Comparison of ENCODE assay signal across 8 cellular contexts in genomic region chrX:149950681-149951080, GRCh38. TPM values are rescaled to one million over a fixed set of nuclear protein-coding genes. Genes with fewer than 3 reads are reported as not detected.
A peak's percentile ranks its signal among the peaks of the same experiment; 100 is the strongest.
DNase-seq lines count a peak whose midpoint lies in the region; ATAC-seq, FAIRE-seq and TF ChIP-seq lines count a peak whose summit lies in the region.

No MANE protein-coding gene starts in this region.

- no peaks in the 10 kb centered on the region for H3K79me1 ChIP-seq in trophoblast cell (ENCODE audit: low read length)

- H2AFZ ChIP-seq in trophoblast cell (ENCODE audit: insufficient read depth, low read length, poor library complexity) = no peak overlapping the region

- H2BK12ac ChIP-seq in trophoblast cell (ENCODE audit: low read length) = no peak overlapping the region

- no peak overlapping the region for H3K27ac Mint-ChIP-seq in endothelial cell (ENCODE audit: unreplicated experiment)

- TF ChIP-seq EP300 in A549 (IDR thresholded peaks at IDR 0.05) = no peak

- no peaks in the 10 kb centered on the region for H3K9me3 ChIP-seq in A549
- no peaks in the 10 kb centered on the region for H3K9me3 ChIP-seq in trophoblast cell (ENCODE audit: insufficient read depth, low read depth, low read length)

- H3K27ac ChIP-seq in A549 (no peak overlapping the region), trophoblast cell (ENCODE audit: low read depth, low read length) (no peak overlapping the region)

- no peak overlapping the region for H4K91ac ChIP-seq in trophoblast cell (ENCODE audit: low read depth, low read length)

- peak; percentile 61 for TF ChIP-seq CTCF in A549 (IDR thresholded peaks at IDR 0.05)
- no peak for TF ChIP-seq CTCF in GM10248 (IDR thresholded peaks at IDR 0.05; ENCODE audit: control extremely low read depth, extremely low read depth, low read depth, missing control alignments)
- peak; percentile 25 for TF ChIP-seq CTCF in endothelial cell (IDR thresholded peaks at IDR 0.05; ENCODE audit: unreplicated experiment)

- CTCF ChIA-PET in A549 (lab: Yijun Ruan, JAX) = interaction anchor here (0.6 to 3.0 kb wide), 15 partner anchors 10 to 768 kb away, joined by 3 to 13 read pairs (median 4); partner anchors contain the start of gene MAMLD1
- CTCF ChIA-PET in GM10248 (lab: Yijun Ruan, JAX) = no interaction called here

- no peak overlapping the region for H3K23ac ChIP-seq in trophoblast cell (ENCODE audit: low read length)

- no peak overlapping the region for H3K14ac ChIP-seq in trophoblast cell (ENCODE audit: low read length)

- no peak overlapping the region for H3K4me3 Mint-ChIP-seq in endothelial cell (ENCODE audit: unreplicated experiment)

- FAIRE-seq in A549 (lab: Jason Lieb, UNC) = no peak

- H3K18ac ChIP-seq in trophoblast cell (ENCODE audit: low read length) = no peak overlapping the region

- H3K27me3 ChIP-seq in trophoblast cell (ENCODE audit: insufficient read depth, low read length) = no peaks in the 10 kb centered on the region

- H3K36me3 ChIP-seq in trophoblast cell (ENCODE audit: control insufficient read depth in 1 of 2, insufficient read depth in 2 of 2, low read length in 2 of 2) = peaks cover 3 to 5% of the 10 kb centered on the region in 2 experiments

- no peak overlapping the region for H3K4ac ChIP-seq in trophoblast cell (ENCODE audit: low read depth, low read length)

- no peak overlapping the region for H3K4me2 ChIP-seq in A549
- no peak overlapping the region for H3K4me2 ChIP-seq in trophoblast cell (ENCODE audit: low read length)

- H3K27me3 Mint-ChIP-seq in endothelial cell (ENCODE audit: unreplicated experiment) = peaks cover 1% of the 10 kb centered on the region

- TF ChIP-seq RAD21 in A549 (conservative IDR thresholded peaks at IDR 0.05 in 1 of 2, IDR thresholded peaks at IDR 0.05 in 1 of 2) = peak; percentile 54 to 64

- H4K8ac ChIP-seq in trophoblast cell (ENCODE audit: low read depth, low read length) = no peak overlapping the region

- H3K9ac ChIP-seq in trophoblast cell (ENCODE audit: low read length) = no peak overlapping the region

- no peaks in the 10 kb centered on the region for H3K79me2 ChIP-seq in trophoblast cell (ENCODE audit: control insufficient read depth, insufficient read depth, low read length, poor library complexity)

- no peak overlapping the region for H4K12ac ChIP-seq in trophoblast cell (ENCODE audit: low read depth, low read length)

- no peaks in the 10 kb centered on the region for H3K9me3 Mint-ChIP-seq in endothelial cell (ENCODE audit: unreplicated experiment)

- no peak for TF ChIP-seq POLR2A in A549 (IDR thresholded peaks at IDR 0.05; ENCODE audit: low read length)

- no peak overlapping the region for H2AK5ac ChIP-seq in trophoblast cell (ENCODE audit: low read length)

- ATAC-seq in A549 (peak; percentile 63 to 82; a peak in 4 of 6 replicates), GM19351 (IDR thresholded peaks at IDR 0.05; ENCODE audit: unreplicated experiment) (no peak)

- peaks cover 2% of the 10 kb centered on the region for H3K4me1 Mint-ChIP-seq in endothelial cell (ENCODE audit: unreplicated experiment)

- H2BK120ac ChIP-seq in trophoblast cell (ENCODE audit: insufficient read depth, low read length, poor library complexity) = no peak overlapping the region

- 7% methylated on average over 1 of the region's 1 CpG for WGBS in A549 (ENCODE audit: missing lambda C conversion rate)
- WGBS in trophoblast cell (ENCODE audit: extremely low coverage, insufficient coverage, insufficient read length) = no CpG with 5 or more reads among the region's 1 CpG

- H3K4me3 ChIP-seq in A549 (no peak overlapping the region), trophoblast cell (ENCODE audit: low read depth, low read length) (no peak overlapping the region)

- H3K4me1 ChIP-seq in A549 (no peaks in the 10 kb centered on the region), trophoblast cell (ENCODE audit: control insufficient read depth in 1 of 2, insufficient read depth in 2 of 2, low read length in 2 of 2) (no peaks in the 10 kb centered on the region)

- H3K36me3 Mint-ChIP-seq in endothelial cell (ENCODE audit: low read depth, unreplicated experiment) = peaks cover 9% of the 10 kb centered on the region

- POLR2A ChIA-PET in A549 (lab: Yijun Ruan, JAX) (interaction anchor here (0.5 to 1.6 kb wide), 2 partner anchors 10 to 768 kb away, joined by 4 read pairs; no protein-coding TSS in a partner anchor), GM10248 (lab: Yijun Ruan, JAX) (no interaction called here)

- no peak overlapping the region for H2BK5ac ChIP-seq in trophoblast cell (ENCODE audit: low read depth, low read length, poor library complexity)

- DNase-seq in A549 (ENCODE audit: low read depth in 1 of 2, low spot score in 1 of 2) (peak; percentile 40 to 55), GM10248 (ENCODE audit: extremely low spot score) (peak; percentile 13), NCI-H69 (lab: John Stamatoyannopoulos, UW) (peak; percentile 19), endothelial cell (ENCODE audit: low spot score) (no peak), trophoblast cell (peak; percentile 32 to 64), HK-2 (ENCODE audit: unreplicated experiment) (no peak)
- DNase-seq in activated CD4-positive, alpha-beta T cell treated with anti-CD3 and anti-CD28 coated beads for 48 hours = no peak

TF ChIP-seq in A549, 52 proteins besides CTCF, POLR2A, EP300 and RAD21:
- TF ChIP-seq MAZ (IDR thresholded peaks at IDR 0.05; ENCODE audit: borderline replicate concordance, low read depth, low read length) = no peak
- TF ChIP-seq SMC3 (IDR thresholded peaks at IDR 0.05) = peak; percentile 55
- no peak for TF ChIP-seq ZSCAN20 (CRISPR knock-in tag; IDR thresholded peaks at IDR 0.05)

RNA-seq across cellular contexts. Expression of gene EOLA2, which starts 12.4 kb away (rescaled TPM):
- 60.9 and 61.7 TPM in 2 replicates for polyA plus RNA-seq in A549 (2011; rRNA removed)
- 53.2 and 55.3 TPM in 2 replicates for polyA plus RNA-seq in A549 (2012; cell fraction: cytosol; rRNA removed)
- polyA plus RNA-seq in A549 (2012; cell fraction: nucleus; rRNA removed) = 55.8 and 57.6 TPM in 2 replicates
- polyA plus RNA-seq in A549 (2017; fragmentation: RNase III; extraction: RNeasy Plus Mini Kit Qiagen cat#74134 plus additional on column Dnase treatment) = 34.0 to 37.7 TPM (median 34.5 TPM) in 3 replicates
- polyA minus RNA-seq in A549 (2011; rRNA and poly(A)+ RNA removed) = 25.0 and 27.7 TPM in 2 replicates
- total RNA-seq in endothelial cell (ENCODE audit: unreplicated experiment) = 118 TPM
- polyA plus RNA-seq in trophoblast cell (2013) = 27.3 and 27.4 TPM in 2 replicates

RNA-seq across cellular contexts. Expression of gene HSFX4, which starts 21.3 kb away (rescaled TPM):
- polyA plus RNA-seq in A549 (2011; rRNA removed) = not detected in 2 replicates
- polyA plus RNA-seq in A549 (2012; cell fraction: cytosol; rRNA removed) = not detected in 2 replicates
- polyA plus RNA-seq in A549 (2012; cell fraction: nucleus; rRNA removed) = not detected in 2 replicates
- not detected in 3 replicates for polyA plus RNA-seq in A549 (2017; fragmentation: RNase III; extraction: RNeasy Plus Mini Kit Qiagen cat#74134 plus additional on column Dnase treatment)
- not detected in 2 replicates for polyA minus RNA-seq in A549 (2011; rRNA and poly(A)+ RNA removed)
- total RNA-seq in endothelial cell (ENCODE audit: unreplicated experiment) = not detected
- not detected in 2 replicates for polyA plus RNA-seq in trophoblast cell (2013)

Comparison
In these comparisons a context has a peak if more than half of its experiments do, and no peak if none do; other contexts are left out.
1. DNase-seq: peak in A549 (2 of 2), GM10248 (single experiment), NCI-H69 (single experiment) and trophoblast cell (2 of 2); none in endothelial cell (single experiment), HK-2 (single experiment) and activated CD4-positive, alpha-beta T cell treated with anti-CD3 and anti-CD28 coated beads for 48 hours (single experiment).